8 cellular contexts compared by ENCODE assay signal in the genomic region with DNA sequence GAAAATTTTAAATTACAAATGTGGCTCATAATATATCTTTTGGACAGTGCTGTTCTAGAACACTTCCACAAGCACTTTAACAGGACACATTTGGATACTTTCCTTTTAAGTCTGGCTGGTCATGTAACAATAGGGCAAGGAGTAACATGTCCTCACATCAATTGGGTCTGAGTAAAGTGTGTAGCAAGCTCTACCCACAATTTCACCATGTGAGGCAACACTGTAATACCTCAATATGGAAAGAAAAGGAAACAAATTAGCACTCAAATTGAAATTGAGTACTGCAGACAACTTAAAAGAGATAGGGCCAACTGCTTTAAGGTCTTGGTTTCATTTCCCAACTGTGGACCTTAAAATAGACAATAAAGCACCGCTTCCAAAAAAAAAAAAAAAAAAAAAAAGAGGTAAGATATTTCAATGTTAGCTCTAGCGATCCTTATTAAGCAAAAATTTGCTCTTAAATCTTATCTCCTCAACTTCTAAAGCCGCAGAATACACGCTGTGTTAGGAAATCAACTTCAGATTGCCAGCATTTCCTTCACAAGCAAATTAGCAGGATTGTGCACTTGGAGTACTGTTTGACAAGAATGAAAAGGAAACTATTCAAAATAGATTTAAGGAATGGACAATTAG. TPM values are rescaled to one million over a fixed set of nuclear protein-coding genes. Genes with fewer than 3 reads are reported as not detected.
DNase-seq lines count a peak whose midpoint lies in the region; ATAC-seq and TF ChIP-seq lines count a peak whose summit lies in the region.

No MANE protein-coding gene starts in this region.

- no peaks in the 10 kb centered on the region for H3K9me2 ChIP-seq in hepatocyte (replicated peaks; ENCODE audit: insufficient read depth)

- H3K27me3 Mint-ChIP-seq in CD4-positive, alpha-beta memory T cell, result no peaks in the 10 kb centered on the region
- no peaks in the 10 kb centered on the region for H3K27me3 Mint-ChIP-seq in stimulated activated memory B cell treated with anti-CD40 and anti-IgM and Interleukin-4, amounts not matched to agents 10 μg/mL and 1 μg/mL and 100 μg/mL, for 72 hours

- peak overlapping the region; percentile 58 for H3K27ac ChIP-seq in CD4-positive, alpha-beta memory T cell (ENCODE audit: low read depth, low read length)
- peak overlapping the region; percentile 87 for H3K27ac ChIP-seq in hepatocyte

- H3K9me3 ChIP-seq in CD4-positive, alpha-beta memory T cell (ENCODE audit: control insufficient read depth in 1 of 2, low read length in 2 of 2), result no peaks in the 10 kb centered on the region
- H3K9me3 ChIP-seq in hepatocyte (ENCODE audit: low read depth), result no peaks in the 10 kb centered on the region

- POLR2A ChIA-PET in CD4-positive, alpha-beta memory T cell (lab: Charles Lee; ENCODE audit: partially characterized antibody), result interaction anchor here (1.2 to 5.3 kb wide), 4 partner anchors 122 to 1027 kb away, joined by 4 to 33 read pairs (median 12); no protein-coding TSS in a partner anchor

- peak overlapping the region; percentile 55 to 72 for H3K4me3 ChIP-seq in CD4-positive, alpha-beta memory T cell (ENCODE audit: low read length in 2 of 2)
- H3K4me3 ChIP-seq in WI38 (ENCODE audit: low read depth, low read length), result peak overlapping the region; percentile 67
- H3K4me3 ChIP-seq in hepatocyte, result peak overlapping the region; percentile 29

- H3K4me1 Mint-ChIP-seq in CD4-positive, alpha-beta memory T cell, result peaks cover 21 to 61% (median 33%) of the 10 kb centered on the region in 4 donors
- peaks cover 17% of the 10 kb centered on the region for H3K4me1 Mint-ChIP-seq in stimulated activated memory B cell treated with anti-CD40 and anti-IgM and Interleukin-4, amounts not matched to agents 10 μg/mL and 1 μg/mL and 100 μg/mL, for 72 hours

- H3K36me3 Mint-ChIP-seq in CD4-positive, alpha-beta memory T cell, result peaks cover 0 to 14% of the 10 kb centered on the region in 2 donors
- H3K36me3 Mint-ChIP-seq in stimulated activated memory B cell treated with anti-CD40 and anti-IgM and Interleukin-4, amounts not matched to agents 10 μg/mL and 1 μg/mL and 100 μg/mL, for 72 hours, result no peaks in the 10 kb centered on the region

- peaks cover 61% of the 10 kb centered on the region for H3K79me2 ChIP-seq in hepatocyte

- no peaks in the 10 kb centered on the region for H3K9me3 Mint-ChIP-seq in CD4-positive, alpha-beta memory T cell
- H3K9me3 Mint-ChIP-seq in stimulated activated memory B cell treated with anti-CD40 and anti-IgM and Interleukin-4, amounts not matched to agents 10 μg/mL and 1 μg/mL and 100 μg/mL, for 72 hours, result no peaks in the 10 kb centered on the region

- peaks cover 39% of the 10 kb centered on the region for H3K4me1 ChIP-seq in CD4-positive, alpha-beta memory T cell (ENCODE audit: insufficient read depth, low read length)
- H3K4me1 ChIP-seq in hepatocyte (ENCODE audit: insufficient read depth), result no peaks in the 10 kb centered on the region

- peaks cover 28% of the 10 kb centered on the region for H4K20me1 ChIP-seq in hepatocyte (ENCODE audit: insufficient read depth, poor library complexity, severe bottlenecking)

- H3K27me3 ChIP-seq in CD4-positive, alpha-beta memory T cell (ENCODE audit: insufficient read depth, low read length), result no peaks in the 10 kb centered on the region
- H3K27me3 ChIP-seq in hepatocyte, result no peaks in the 10 kb centered on the region

- CTCF ChIA-PET in CD4-positive, alpha-beta memory T cell (lab: Charles Lee; ENCODE audit: partially characterized antibody), result interaction anchor here (0.9 kb wide), 1 partner anchor 125 kb away, joined by 3 read pairs; no protein-coding TSS in a partner anchor

- no peaks in the 10 kb centered on the region for H3K36me3 ChIP-seq in CD4-positive, alpha-beta memory T cell (ENCODE audit: insufficient read depth, low read length)
- H3K36me3 ChIP-seq in hepatocyte (replicated peaks; ENCODE audit: insufficient read depth, low read depth), result no peaks in the 10 kb centered on the region

- intact Hi-C loops in CD4-positive, alpha-beta memory T cell (cut with micrococcal nuclease), result loop anchor here (2.0 to 5.0 kb wide), 5 partner anchors 13 to 1733 kb away; a partner anchor contains a TSS
- intact Hi-C loops in left colon (cut with DNase I, micrococcal nuclease), result no loop called here

- H2AFZ ChIP-seq in hepatocyte, result no peak overlapping the region

- peak overlapping the region; percentile 69 for H3K4me2 ChIP-seq in hepatocyte

- peak overlapping the region; percentile 86 to 96 (median 92) for H3K4me3 Mint-ChIP-seq in CD4-positive, alpha-beta memory T cell
- peak overlapping the region; percentile 96 for H3K4me3 Mint-ChIP-seq in stimulated activated memory B cell treated with anti-CD40 and anti-IgM and Interleukin-4, amounts not matched to agents 10 μg/mL and 1 μg/mL and 100 μg/mL, for 72 hours

- peak overlapping the region; percentile 40 to 95 (median 89) for H3K27ac Mint-ChIP-seq in CD4-positive, alpha-beta memory T cell
- peak overlapping the region; percentile 85 for H3K27ac Mint-ChIP-seq in stimulated activated memory B cell treated with anti-CD40 and anti-IgM and Interleukin-4, amounts not matched to agents 10 μg/mL and 1 μg/mL and 100 μg/mL, for 72 hours

- 34% methylated on average over 4 of the region's 4 CpGs for WGBS in hepatocyte (ENCODE audit: low lambda C conversion rate, missing lambda C conversion rate)

- peak; percentile 14 for ATAC-seq in HG02798 (IDR thresholded peaks at IDR 0.05; ENCODE audit: poor library complexity, unreplicated experiment)
- no peak for ATAC-seq in stimulated activated memory B cell treated with anti-CD40 and anti-IgM and Interleukin-4, amounts not matched to agents 10 μg/mL and 1 μg/mL and 100 μg/mL, for 72 hours
- no peak for ATAC-seq in GM18909 (IDR thresholded peaks at IDR 0.05; ENCODE audit: poor library complexity, unreplicated experiment)
- ATAC-seq in left colon, result no peak
- ATAC-seq in GM21576 (IDR thresholded peaks at IDR 0.05; ENCODE audit: unreplicated experiment), result no peak

- no peak for TF ChIP-seq CTCF in WI38 (IDR thresholded peaks at IDR 0.05; ENCODE audit: low read depth, low read length)
- no peak for TF ChIP-seq CTCF in hepatocyte (IDR thresholded peaks at IDR 0.05; ENCODE audit: poor library complexity)

- DNase-seq in CD4-positive, alpha-beta memory T cell, result peak in 1 of 5 donors; percentile 10
- no peak for DNase-seq in hepatocyte (ENCODE audit: low spot score)
- no peak for DNase-seq in left colon

RNA-seq across cellular contexts. Expression of a gene that starts 1.7 kb away (rescaled TPM):
- 100 to 1,000 TPM; 115 to 116 TPM for total RNA-seq in CD4-positive, alpha-beta memory T cell
- polyA plus RNA-seq in CD4-positive, alpha-beta memory T cell, result 10 to 100 TPM in 1 of 2 donors, 1 to 10 TPM in 1; 3.8 to 22.6 TPM
- total RNA-seq in hepatocyte (95.7 and 143 TPM in 2 replicates), left colon (100 to 1,000 TPM in 1 of 2 donors, 10 to 100 TPM in 1; 88.3 to 112 TPM)
- 80.6 and 82.9 TPM in 2 replicates for polyA plus RNA-seq in hepatocyte
